ENCODE assay signal across 1 cellular context in the genomic region with DNA sequence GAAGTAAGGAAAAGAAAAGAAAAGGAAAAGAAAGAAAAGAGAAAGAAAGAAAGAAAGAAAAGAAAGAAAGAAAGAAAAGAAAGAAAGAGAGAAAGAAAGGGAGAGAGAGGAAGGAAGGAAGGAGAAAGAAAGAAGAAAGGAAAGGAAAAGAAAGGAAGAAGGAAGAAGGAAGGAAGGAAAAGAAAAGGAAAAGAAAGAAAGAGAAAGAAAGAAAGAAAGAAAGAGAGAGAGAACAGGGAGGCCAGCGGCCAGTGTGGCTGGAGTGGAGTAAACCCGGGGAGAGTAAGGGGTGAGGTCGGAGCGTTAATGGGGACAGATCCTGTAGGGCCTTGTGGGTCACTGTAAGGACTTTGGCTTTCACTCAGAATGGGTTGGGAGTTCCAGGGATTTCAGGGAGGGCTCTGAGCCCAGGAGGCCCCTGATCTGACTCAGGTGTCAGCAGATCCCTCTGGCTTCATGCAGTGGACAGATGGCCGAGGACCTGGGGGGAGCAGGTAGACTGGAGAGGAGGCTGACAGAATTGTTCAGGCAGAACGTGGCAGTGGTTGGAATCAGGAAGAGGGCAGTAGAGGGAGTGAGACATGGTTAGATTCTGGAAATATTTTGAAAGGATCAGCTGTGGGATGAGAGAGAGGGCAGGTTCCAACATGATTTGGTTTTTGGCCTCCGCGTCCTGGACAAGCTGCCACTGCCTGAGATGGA.
TF ChIP-seq lines count a peak whose summit lies in the region.

No MANE protein-coding gene starts in this region.

TF ChIP-seq in IMR-90, 13 proteins besides CTCF, POLR2A, EP300 and RAD21:
- no peak for TF ChIP-seq MXI1 (IDR thresholded peaks at IDR 0.05; ENCODE audit: borderline replicate concordance, low read depth, low read length)
- TF ChIP-seq CHD1 (IDR thresholded peaks at IDR 0.05; ENCODE audit: low read depth, low read length), result no peak
- no peak for TF ChIP-seq MAZ (IDR thresholded peaks at IDR 0.05; ENCODE audit: borderline replicate concordance, low read depth, low read length)
- no peak for TF ChIP-seq SMC3 (IDR thresholded peaks at IDR 0.05; ENCODE audit: low read depth, low read length)
- TF ChIP-seq RFX5 (IDR thresholded peaks at IDR 0.05; ENCODE audit: low read depth, low read length), result no peak
- no peak for TF ChIP-seq ELK1 (IDR thresholded peaks at IDR 0.05; ENCODE audit: borderline replicate concordance, low read depth, low read length)
- no peak for TF ChIP-seq RCOR1 (IDR thresholded peaks at IDR 0.05; ENCODE audit: insufficient replicate concordance, low read length)
- no peak for TF ChIP-seq USF2 (IDR thresholded peaks at IDR 0.05; ENCODE audit: low read depth, low read length)
- TF ChIP-seq MAFK (IDR thresholded peaks at IDR 0.05; ENCODE audit: low read depth, low read length), result no peak
- TF ChIP-seq NFE2L2 (IDR thresholded peaks at IDR 0.05; ENCODE audit: low read depth, low read length), result no peak
- no peak for TF ChIP-seq BHLHE40 (IDR thresholded peaks at IDR 0.05; ENCODE audit: low read depth, low read length)
- no peak for TF ChIP-seq FOS (IDR thresholded peaks at IDR 0.05; ENCODE audit: low read depth, low read length)
- TF ChIP-seq CEBPB (IDR thresholded peaks at IDR 0.05; ENCODE audit: low read depth, low read length), result no peak
